ENCODE assay signal across 16 cellular contexts in the genomic region with DNA sequence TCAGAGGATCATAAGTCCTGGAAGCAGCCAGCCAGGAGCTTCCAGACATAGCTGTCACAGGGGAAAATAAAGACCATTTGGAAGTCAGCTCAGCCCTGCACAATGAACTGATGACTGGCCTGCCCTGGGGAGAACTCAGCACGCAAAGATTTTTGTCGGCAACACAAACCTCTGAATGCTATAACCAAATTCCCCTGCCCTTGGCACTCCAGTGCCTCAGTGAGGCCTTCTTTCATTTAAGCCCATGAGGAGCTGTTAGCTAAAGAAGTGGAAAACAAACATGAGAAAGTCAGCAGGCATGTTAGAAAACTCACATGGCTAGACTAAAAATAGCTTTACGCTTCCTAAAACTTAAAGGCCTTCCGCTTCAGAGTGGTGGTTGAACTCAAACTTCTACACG.
A peak's percentile ranks its signal among the peaks of the same experiment; 100 is the strongest.
DNase-seq lines count a peak whose midpoint lies in the region; ATAC-seq and TF ChIP-seq lines count a peak whose summit lies in the region.
"Had no signal": no experiment of that assay in that cellular context is flagged by ENCODE, and none has a peak within 500 bp of the region (broad histone marks: within the 10 kb centered on the region; RNA-seq: fewer than 3 reads in every experiment).

No MANE protein-coding gene starts in this region.

- H3K4me3 ChIP-seq in HEK293 (ENCODE audit: low read depth, low read length) (no peak overlapping the region), dorsolateral prefrontal cortex (peak overlapping the region in 1 of 59 donors; percentile 68)
- H3K4me3 ChIP-seq: prostate gland had no signal

- no peak overlapping the region for H3K27ac Mint-ChIP-seq in activated naive CD8-positive, alpha-beta T cell treated with anti-CD3 and anti-CD28 coated beads, Interleukin-2, amount 50 U/mL, for 24 hours
- H3K27ac Mint-ChIP-seq: activated CD8-positive, alpha-beta T cell treated with anti-CD3 and anti-CD28 coated beads, Interleukin-2, amount 10 ng/mL, durations not matched to agents 7 days and 5 days; stimulated activated effector memory CD8-positive, alpha-beta T cell treated with anti-CD3 and anti-CD28 coated beads, Interleukin-12 subunit alpha, Interleukin-12 subunit beta, amount 100 ng/mL, for 72 hours had no signal

- no peaks in the 10 kb centered on the region for H3K4me1 ChIP-seq in HEK293 (ENCODE audit: control insufficient read depth, insufficient read depth, low read length)
- H3K4me1 ChIP-seq: prostate gland had no signal

- POLR2A ChIA-PET in HEK293 (lab: Yijun Ruan, JAX), result interaction anchor here (1.4 kb wide), 1 partner anchor 85 kb away, joined by 5 read pairs; no protein-coding TSS in a partner anchor

- no peaks in the 10 kb centered on the region for H3K27me3 ChIP-seq in dorsolateral prefrontal cortex

- H3K9me3 ChIP-seq in HEK293 (ENCODE audit: control insufficient read depth, insufficient read depth, low read depth, low read length), result no peaks in the 10 kb centered on the region
- H3K9me3 ChIP-seq: prostate gland had no signal

- intact Hi-C loops in dorsolateral prefrontal cortex (cut with DNase I), result loop anchor here (2.0 to 10.0 kb wide), 8 partner anchors 85 to 617 kb away; a partner anchor contains a TSS

- H3K36me3 ChIP-seq in HEK293 (ENCODE audit: control insufficient read depth in 2 of 2, insufficient read depth in 1 of 2, low read length in 2 of 2), result no peaks in the 10 kb centered on the region
- H3K36me3 ChIP-seq: prostate gland had no signal

- H3K4me1 Mint-ChIP-seq in activated naive CD8-positive, alpha-beta T cell treated with anti-CD3 and anti-CD28 coated beads, Interleukin-2, amount 50 U/mL, for 24 hours, result peaks cover 28% of the 10 kb centered on the region

- H3K27me3 Mint-ChIP-seq in activated naive CD8-positive, alpha-beta T cell treated with anti-CD3 and anti-CD28 coated beads, Interleukin-2, amount 50 U/mL, for 24 hours, result peaks cover 25% of the 10 kb centered on the region

- H3K27ac ChIP-seq in HEK293 (ENCODE audit: extremely low read depth, low read depth, low read length), result no peak overlapping the region
- H3K27ac ChIP-seq in dorsolateral prefrontal cortex, result peak overlapping the region in 57 of 59 donors; percentile 7 to 97 (median 92)
- H3K27ac ChIP-seq in temporal lobe (ENCODE audit: low read depth, low read length), result peak overlapping the region; percentile 70
- H3K27ac ChIP-seq: prostate gland had no signal

- H3K4me3 Mint-ChIP-seq in activated naive CD8-positive, alpha-beta T cell treated with anti-CD3 and anti-CD28 coated beads, Interleukin-2, amount 50 U/mL, for 24 hours, result no peak overlapping the region
- H3K4me3 Mint-ChIP-seq: activated CD8-positive, alpha-beta T cell treated with anti-CD3 and anti-CD28 coated beads, Interleukin-2, amount 10 ng/mL, durations not matched to agents 7 days and 5 days; stimulated activated effector memory CD8-positive, alpha-beta T cell treated with anti-CD3 and anti-CD28 coated beads, Interleukin-12 subunit alpha, Interleukin-12 subunit beta, amount 100 ng/mL, for 72 hours had no signal

- H3K9me3 Mint-ChIP-seq in activated naive CD8-positive, alpha-beta T cell treated with anti-CD3 and anti-CD28 coated beads, Interleukin-2, amount 50 U/mL, for 24 hours, result no peaks in the 10 kb centered on the region
- H3K9me3 Mint-ChIP-seq: stimulated activated effector memory CD8-positive, alpha-beta T cell treated with anti-CD3 and anti-CD28 coated beads, Interleukin-12 subunit alpha, Interleukin-12 subunit beta, amount 100 ng/mL, for 72 hours had no signal

- DNase-seq in dorsolateral prefrontal cortex (no peak), medulla oblongata (ENCODE audit: extremely low spot score) (peak; percentile 82), NCI-H2171 (lab: John Stamatoyannopoulos, UW) (no peak)
- no peak for DNase-seq in stimulated activated CD4-positive, alpha-beta T cell treated with anti-CD3 and anti-CD28 coated beads, Interleukin-2, amount 100 ng/mL, for 48 hours
- DNase-seq in activated naive CD8-positive, alpha-beta T cell treated with anti-CD3 and anti-CD28 coated beads, Interleukin-2, amount 50 U/mL, for 24 hours, result no peak
- DNase-seq: activated CD8-positive, alpha-beta T cell treated with anti-CD3 and anti-CD28 coated beads, Interleukin-2, amount 10 ng/mL, durations not matched to agents 7 days and 5 days; activated effector memory CD4-positive, alpha-beta T cell treated with anti-CD3 and anti-CD28 coated beads, Interleukin-2, amount 50 U/mL, for 16 hours; central memory CD4-positive, alpha-beta T cell; erythroblast; NCI-H1092; NCI-H510A; stimulated activated CD4-positive, alpha-beta T cell treated with anti-CD3 and anti-CD28 coated beads, Interleukin-4, amount 100 ng/mL, for 1 hour had no signal

- no peak for ATAC-seq in activated naive CD8-positive, alpha-beta T cell treated with anti-CD3 and anti-CD28 coated beads, Interleukin-2, amount 50 U/mL, for 24 hours
- ATAC-seq: activated CD8-positive, alpha-beta T cell treated with anti-CD3 and anti-CD28 coated beads, Interleukin-2, amount 10 ng/mL, durations not matched to agents 7 days and 5 days had no signal

- CTCF ChIA-PET in HEK293 (lab: Yijun Ruan, JAX), result interaction anchor here (0.5 to 14.4 kb wide), 27 partner anchors 18 to 1712 kb away, joined by 3 to 352 read pairs (median 4); a partner anchor contains a TSS

- TF ChIP-seq CTCF in HEK293 (tag by site-specific recombination; IDR thresholded peaks at IDR 0.05) (no peak), dorsolateral prefrontal cortex (IDR thresholded peaks at IDR 0.05 in 54 of 56, conservative IDR thresholded peaks at IDR 0.05 in 2 of 56; ENCODE audit: low read depth in 1 of 56, partially characterized antibody in 56 of 56) (no peak)

- no peaks in the 10 kb centered on the region for H3K36me3 Mint-ChIP-seq in activated naive CD8-positive, alpha-beta T cell treated with anti-CD3 and anti-CD28 coated beads, Interleukin-2, amount 50 U/mL, for 24 hours (ENCODE audit: low read depth)
- H3K36me3 Mint-ChIP-seq: stimulated activated effector memory CD8-positive, alpha-beta T cell treated with anti-CD3 and anti-CD28 coated beads, Interleukin-12 subunit alpha, Interleukin-12 subunit beta, amount 100 ng/mL, for 72 hours had no signal

TF ChIP-seq in HEK293, 187 proteins besides CTCF, POLR2A, EP300 and RAD21:
- TF ChIP-seq ZNF473 (tag by site-specific recombination; IDR thresholded peaks at IDR 0.05), result no peak
- no peak for TF ChIP-seq SETDB1 (IDR thresholded peaks at IDR 0.05; ENCODE audit: insufficient read length, low read length)
- TF ChIP-seq, protein P1, sequence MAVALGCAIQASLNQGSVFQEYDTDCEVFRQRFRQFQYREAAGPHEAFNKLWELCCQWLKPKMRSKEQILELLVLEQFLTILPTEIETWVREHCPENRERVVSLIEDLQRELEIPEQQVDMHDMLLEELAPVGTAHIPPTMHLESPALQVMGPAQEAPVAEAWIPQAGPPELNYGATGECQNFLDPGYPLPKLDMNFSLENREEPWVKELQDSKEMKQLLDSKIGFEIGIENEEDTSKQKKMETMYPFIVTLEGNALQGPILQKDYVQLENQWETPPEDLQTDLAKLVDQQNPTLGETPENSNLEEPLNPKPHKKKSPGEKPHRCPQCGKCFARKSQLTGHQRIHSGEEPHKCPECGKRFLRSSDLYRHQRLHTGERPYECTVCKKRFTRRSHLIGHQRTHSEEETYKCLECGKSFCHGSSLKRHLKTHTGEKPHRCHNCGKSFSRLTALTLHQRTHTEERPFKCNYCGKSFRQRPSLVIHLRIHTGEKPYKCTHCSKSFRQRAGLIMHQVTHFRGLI (tag by site-specific recombination; IDR thresholded peaks at IDR 0.05), result peak; percentile 55; the same call in 1 of the 2 replicates
- TF ChIP-seq ZNF561 (tag by site-specific recombination; IDR thresholded peaks at IDR 0.05; ENCODE audit: borderline replicate concordance), result no peak
